ENCODE assay signal across 19 cellular contexts in the genomic region with DNA sequence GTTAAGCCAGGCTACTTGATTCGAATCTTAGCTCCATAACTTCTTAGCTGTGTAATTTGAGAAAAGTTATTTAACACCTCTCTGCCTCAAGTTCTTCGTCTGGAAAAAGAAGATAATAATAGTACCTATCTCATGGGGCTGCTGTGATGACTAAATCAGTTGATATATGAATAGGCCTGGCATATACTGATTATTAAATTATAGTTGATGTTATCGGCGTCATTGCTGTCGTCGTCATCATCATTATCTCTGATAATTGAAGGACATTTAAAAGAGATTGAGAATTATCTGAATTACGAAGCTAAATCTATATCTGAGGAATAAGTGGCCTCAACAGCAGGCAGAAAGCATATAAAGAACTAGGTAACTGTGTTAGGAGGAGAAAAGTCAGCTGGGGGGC.
DNase-seq lines count a peak whose midpoint lies in the region; ATAC-seq and TF ChIP-seq lines count a peak whose summit lies in the region.
"Had no signal": no experiment of that assay in that cellular context is flagged by ENCODE, and none has a peak within 500 bp of the region (broad histone marks: within the 10 kb centered on the region; RNA-seq: fewer than 3 reads in every experiment).

No MANE protein-coding gene starts in this region.

- H2AFZ ChIP-seq in SK-N-SH (ENCODE audit: low read depth): no peak overlapping the region
- H2AFZ ChIP-seq in neuronal stem cell (ENCODE audit: low read length): no peak overlapping the region

- H3K27ac ChIP-seq in left ventricle myocardium inferior (replicated peaks) (peak overlapping the region; percentile 3), SK-N-SH (ENCODE audit: low read depth in 2 of 2, low read length in 1 of 2) (no peak overlapping the region), neuronal stem cell (replicated peaks; ENCODE audit: low read length) (peak overlapping the region; percentile 6)
- H3K27ac ChIP-seq: BLaER1, HL-60 had no signal

- peaks cover 96% of the 10 kb centered on the region for H4K20me1 ChIP-seq in SK-N-SH (ENCODE audit: insufficient read depth)
- H4K20me1 ChIP-seq: BLaER1 had no signal

- no peak for TF ChIP-seq RAD21 in SK-N-SH (IDR thresholded peaks at IDR 0.05; ENCODE audit: low read length)

- no peak for TF ChIP-seq CTCF in left ventricle myocardium inferior (IDR thresholded peaks at IDR 0.05; ENCODE audit: borderline replicate concordance)
- TF ChIP-seq CTCF in SK-N-SH (IDR thresholded peaks at IDR 0.05): no peak

- H2BK120ac ChIP-seq in neuronal stem cell (ENCODE audit: low read depth, low read length): no peak overlapping the region

- CTCF ChIA-PET in SK-N-SH (lab: Yijun Ruan, JAX): interaction anchor here (0.6 to 1.7 kb wide), 4 partner anchors 8 to 203 kb away, joined by 3 to 7 read pairs (median 3); no protein-coding TSS in a partner anchor

- H2BK5ac ChIP-seq in neuronal stem cell (ENCODE audit: low read length): no peak overlapping the region

- ATAC-seq in Right ventricle myocardium superior (ENCODE audit: poor library complexity) (no peak), HG03457 (IDR thresholded peaks at IDR 0.05; ENCODE audit: unreplicated experiment) (no peak)
- ATAC-seq: CD8-positive, alpha-beta T cell; K562 had no signal

- POLR2A ChIA-PET in SK-N-SH (lab: Yijun Ruan, JAX): no interaction called here

- no peak overlapping the region for H3K18ac ChIP-seq in neuronal stem cell (ENCODE audit: low read length)

- no peak overlapping the region for H3K4me2 ChIP-seq in SK-N-SH
- no peak overlapping the region for H3K4me2 ChIP-seq in neuronal stem cell (ENCODE audit: insufficient read depth, low read length, poor library complexity, severe bottlenecking)
- H3K4me2 ChIP-seq: BLaER1 had no signal

- H3K79me1 ChIP-seq in neuronal stem cell (ENCODE audit: low read depth, low read length): peaks cover 4% of the 10 kb centered on the region

- no peak overlapping the region for H3K4me3 ChIP-seq in left ventricle myocardium inferior
- H3K4me3 ChIP-seq in SK-N-SH (ENCODE audit: low read depth in 2 of 2, low read length in 1 of 2): no peak overlapping the region
- no peak overlapping the region for H3K4me3 ChIP-seq in neuronal stem cell (ENCODE audit: low read length in 2 of 2)
- H3K4me3 ChIP-seq: BLaER1, HAP-1, K562 had no signal

- H3K9ac ChIP-seq in SK-N-SH (no peak overlapping the region), neuronal stem cell (ENCODE audit: low read depth, low read length, poor library complexity) (no peak overlapping the region)
- H3K9ac ChIP-seq: BLaER1 had no signal

- peak in 1 of 2 experiments; percentile 77; a peak in 1 of 4 replicates for TF ChIP-seq EP300 in SK-N-SH (IDR thresholded peaks at IDR 0.05; ENCODE audit: borderline replicate concordance in 1 of 2, low read depth in 1 of 2, low read length in 1 of 2)

- no peak overlapping the region for H3K23ac ChIP-seq in neuronal stem cell (ENCODE audit: low read depth, low read length, poor library complexity)

- no peak overlapping the region for H2BK12ac ChIP-seq in neuronal stem cell (ENCODE audit: low read length)

- H3F3A ChIP-seq in SK-N-SH (replicated peaks; ENCODE audit: insufficient read depth): no peaks in the 10 kb centered on the region

- H3K4ac ChIP-seq in neuronal stem cell (ENCODE audit: low read length): no peak overlapping the region

- H3K9me2 ChIP-seq in SK-N-SH: no peaks in the 10 kb centered on the region

- no peak overlapping the region for H4K91ac ChIP-seq in neuronal stem cell (ENCODE audit: low read depth, low read length, poor library complexity)

- H3K36me3 ChIP-seq in left ventricle myocardium inferior (no peaks in the 10 kb centered on the region), SK-N-SH (replicated peaks in 1 of 2; ENCODE audit: control insufficient read depth in 1 of 2, insufficient read depth in 2 of 2, low read length in 1 of 2) (no peaks in the 10 kb centered on the region), neuronal stem cell (replicated peaks in 1 of 2; ENCODE audit: control insufficient read depth in 2 of 2, insufficient read depth in 2 of 2, low read length in 2 of 2) (no peaks in the 10 kb centered on the region)
- H3K36me3 ChIP-seq: BLaER1, HAP-1 had no signal

- intact Hi-C loops in left ventricle myocardium inferior (cut with micrococcal nuclease) (no loop called here), Right ventricle myocardium superior (cut with DNase I) (no loop called here)

- DNase-seq in left ventricle myocardium inferior (no peak), Right ventricle myocardium superior (no peak), SK-N-SH (no peak), neuronal stem cell (ENCODE audit: low spot score) (no peak), epidermal melanocyte (ENCODE audit: insufficient read length, low spot score) (no peak), HPDE6-E6E7 (ENCODE audit: extremely low spot score) (no peak)
- DNase-seq in stimulated activated CD4-positive, alpha-beta T cell treated with anti-CD3 and anti-CD28 coated beads, Interleukin-1b, Interleukin-23, amount 100 ng/mL, for 48 hours: no peak
- DNase-seq: 8988T; Calu3; CD8-positive, alpha-beta T cell; DMS53; DND-41; GDM1; IMR-90 had no signal

- no peak overlapping the region for H4K8ac ChIP-seq in neuronal stem cell (ENCODE audit: low read depth, low read length)

- no peak overlapping the region for H2AK5ac ChIP-seq in neuronal stem cell (ENCODE audit: low read depth, low read length)

- H3K9me3 ChIP-seq in left ventricle myocardium inferior (replicated peaks): no peaks in the 10 kb centered on the region
- no peaks in the 10 kb centered on the region for H3K9me3 ChIP-seq in SK-N-SH
- peaks cover 0 to 3% of the 10 kb centered on the region in 2 donors for H3K9me3 ChIP-seq in neuronal stem cell (replicated peaks in 1 of 2; ENCODE audit: control insufficient read depth in 2 of 2, insufficient read depth in 1 of 2, low read depth in 1 of 2, low read length in 2 of 2)
- H3K9me3 ChIP-seq: BLaER1, HAP-1 had no signal

- peaks cover 86% of the 10 kb centered on the region for H3K79me2 ChIP-seq in SK-N-SH (ENCODE audit: insufficient read depth)

- H3K27me3 ChIP-seq in left ventricle myocardium inferior (ENCODE audit: low read depth) (no peaks in the 10 kb centered on the region), SK-N-SH (ENCODE audit: insufficient read depth) (no peaks in the 10 kb centered on the region), neuronal stem cell (ENCODE audit: control insufficient read depth in 3 of 3, insufficient read depth in 3 of 3, low read depth in 1 of 3, low read length in 3 of 3) (no peaks in the 10 kb centered on the region)
- H3K27me3 ChIP-seq: BLaER1 had no signal

- no peak overlapping the region for H2BK15ac ChIP-seq in neuronal stem cell (ENCODE audit: low read length)

- no peak overlapping the region for H3K14ac ChIP-seq in neuronal stem cell (ENCODE audit: low read length)

- peaks cover 91% of the 10 kb centered on the region for H3K4me1 ChIP-seq in left ventricle myocardium inferior
- H3K4me1 ChIP-seq in SK-N-SH (ENCODE audit: control insufficient read depth in 1 of 2, insufficient read depth in 2 of 2, low read depth in 1 of 2, low read length in 1 of 2): peaks cover 12 to 28% of the 10 kb centered on the region in 2 experiments; a peak in 3 of 4 replicates
- peaks cover 0 to 4% of the 10 kb centered on the region in 2 donors for H3K4me1 ChIP-seq in neuronal stem cell (ENCODE audit: control insufficient read depth in 2 of 2, insufficient read depth in 1 of 2, low read depth in 1 of 2, low read length in 2 of 2)

- WGBS in SK-N-SH (ENCODE audit: low lambda C conversion rate): 59% methylated on average over 7 of the region's 7 CpGs
- WGBS in neuronal stem cell (ENCODE audit: extremely low coverage in 2 of 2, insufficient read length in 2 of 2, insufficient replicate concordance in 1 of 2), 2 donors: no CpG with 5 or more reads among the region's 7 CpGs

TF ChIP-seq in SK-N-SH, 30 proteins besides CTCF, POLR2A, EP300 and RAD21 (continues in another document):
- no peak for TF ChIP-seq FOSL2 (IDR thresholded peaks at IDR 0.05; ENCODE audit: borderline replicate concordance, low read depth)
- peak; percentile 45 for TF ChIP-seq CHD2 (IDR thresholded peaks at IDR 0.05; ENCODE audit: low read length, partially characterized antibody)
- TF ChIP-seq GABPA (IDR thresholded peaks at IDR 0.05; ENCODE audit: low read depth): no peak
- TF ChIP-seq RCOR1 (IDR thresholded peaks at IDR 0.05; ENCODE audit: low read length): peak; percentile 75
- no peak for TF ChIP-seq USF1 (IDR thresholded peaks at IDR 0.05; ENCODE audit: borderline replicate concordance, low read depth)
- no peak for TF ChIP-seq TEAD4 (IDR thresholded peaks at IDR 0.05; ENCODE audit: borderline replicate concordance, insufficient read depth)
- peak; percentile 74 for TF ChIP-seq GATA2 (CRISPR knock-in tag; IDR thresholded peaks at IDR 0.05)
- TF ChIP-seq, protein P1, sequence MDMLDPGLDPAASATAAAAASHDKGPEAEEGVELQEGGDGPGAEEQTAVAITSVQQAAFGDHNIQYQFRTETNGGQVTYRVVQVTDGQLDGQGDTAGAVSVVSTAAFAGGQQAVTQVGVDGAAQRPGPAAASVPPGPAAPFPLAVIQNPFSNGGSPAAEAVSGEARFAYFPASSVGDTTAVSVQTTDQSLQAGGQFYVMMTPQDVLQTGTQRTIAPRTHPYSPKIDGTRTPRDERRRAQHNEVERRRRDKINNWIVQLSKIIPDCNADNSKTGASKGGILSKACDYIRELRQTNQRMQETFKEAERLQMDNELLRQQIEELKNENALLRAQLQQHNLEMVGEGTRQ (IDR thresholded peaks at IDR 0.05; ENCODE audit: borderline replicate concordance, low read depth, low read length): no peak
- TF ChIP-seq RXRA (IDR thresholded peaks at IDR 0.05; ENCODE audit: borderline replicate concordance, low read depth): no peak
- TF ChIP-seq TCF12 (IDR thresholded peaks at IDR 0.05): no peak
- no peak for TF ChIP-seq MAX (IDR thresholded peaks at IDR 0.05; ENCODE audit: low read depth)
- no peak for TF ChIP-seq SIN3A (IDR thresholded peaks at IDR 0.05; ENCODE audit: borderline replicate concordance, low read depth, low read length)
- no peak for TF ChIP-seq ELF1 (IDR thresholded peaks at IDR 0.05)
- no peak for TF ChIP-seq SMC3 (IDR thresholded peaks at IDR 0.05; ENCODE audit: low read depth, low read length)
- TF ChIP-seq NFIC (IDR thresholded peaks at IDR 0.05; ENCODE audit: borderline replicate concordance): no peak
- TF ChIP-seq FOXM1 (IDR thresholded peaks at IDR 0.05; ENCODE audit: low read depth): no peak
- TF ChIP-seq JUND (IDR thresholded peaks at IDR 0.05): no peak

Comparison
In these comparisons a context has a peak if more than half of its experiments do, and no peak if none do; other contexts are left out.
1. H3K27ac ChIP-seq: peak in left ventricle myocardium inferior (single experiment) and neuronal stem cell (single experiment); none in SK-N-SH (0 of 2).